ENCODE assay signal across 1 cellular context in the genomic region with DNA sequence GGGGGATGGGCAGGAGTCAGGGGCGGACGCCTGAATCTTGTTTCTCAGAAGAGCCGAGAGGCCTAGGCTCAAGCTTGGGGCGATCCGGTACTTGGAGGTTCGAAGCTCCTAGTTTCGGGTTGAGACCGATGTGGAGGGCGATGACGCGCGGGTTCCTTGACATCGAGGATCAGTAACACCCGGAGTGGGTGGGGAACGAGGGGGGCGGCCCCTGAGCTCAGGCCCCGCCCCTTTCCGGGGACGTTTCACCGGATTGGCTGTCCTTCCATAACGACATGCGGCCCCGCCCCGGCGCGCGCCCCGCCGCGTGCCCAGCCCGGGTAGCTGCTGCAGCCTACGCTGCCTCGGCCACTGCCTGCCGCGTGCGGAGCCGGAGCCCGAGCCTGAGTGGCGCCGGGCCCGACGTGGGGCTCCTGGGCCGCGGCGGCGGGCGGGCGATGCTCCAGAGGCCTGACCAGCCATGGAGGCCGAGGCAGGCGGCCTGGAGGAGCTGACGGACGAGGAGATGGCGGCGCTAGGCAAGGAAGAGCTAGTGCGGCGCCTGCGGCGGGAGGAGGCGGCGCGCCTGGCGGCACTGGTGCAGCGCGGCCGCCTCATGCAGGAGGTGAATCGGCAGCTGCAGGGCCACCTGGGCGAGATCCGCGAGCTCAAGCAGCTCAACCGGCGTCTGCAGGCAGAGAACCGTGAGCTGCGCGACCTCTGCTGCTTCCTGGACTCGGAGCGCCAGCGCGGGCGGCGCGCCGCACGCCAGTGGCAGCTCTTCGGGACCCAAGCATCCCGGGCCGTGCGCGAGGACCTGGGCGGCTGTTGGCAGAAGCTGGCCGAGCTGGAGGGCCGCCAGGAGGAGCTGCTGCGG.
TF ChIP-seq lines count a peak whose summit lies in the region.

A gene (plus strand): TSS at position 350 of the 856 bp plus-strand sequence. CDS start 111 bp downstream, at position 461.

TF ChIP-seq in K562, 482 proteins besides CTCF, POLR2A, EP300 and RAD21 (continued from another document and continues in another):
- TF ChIP-seq, protein P1, sequence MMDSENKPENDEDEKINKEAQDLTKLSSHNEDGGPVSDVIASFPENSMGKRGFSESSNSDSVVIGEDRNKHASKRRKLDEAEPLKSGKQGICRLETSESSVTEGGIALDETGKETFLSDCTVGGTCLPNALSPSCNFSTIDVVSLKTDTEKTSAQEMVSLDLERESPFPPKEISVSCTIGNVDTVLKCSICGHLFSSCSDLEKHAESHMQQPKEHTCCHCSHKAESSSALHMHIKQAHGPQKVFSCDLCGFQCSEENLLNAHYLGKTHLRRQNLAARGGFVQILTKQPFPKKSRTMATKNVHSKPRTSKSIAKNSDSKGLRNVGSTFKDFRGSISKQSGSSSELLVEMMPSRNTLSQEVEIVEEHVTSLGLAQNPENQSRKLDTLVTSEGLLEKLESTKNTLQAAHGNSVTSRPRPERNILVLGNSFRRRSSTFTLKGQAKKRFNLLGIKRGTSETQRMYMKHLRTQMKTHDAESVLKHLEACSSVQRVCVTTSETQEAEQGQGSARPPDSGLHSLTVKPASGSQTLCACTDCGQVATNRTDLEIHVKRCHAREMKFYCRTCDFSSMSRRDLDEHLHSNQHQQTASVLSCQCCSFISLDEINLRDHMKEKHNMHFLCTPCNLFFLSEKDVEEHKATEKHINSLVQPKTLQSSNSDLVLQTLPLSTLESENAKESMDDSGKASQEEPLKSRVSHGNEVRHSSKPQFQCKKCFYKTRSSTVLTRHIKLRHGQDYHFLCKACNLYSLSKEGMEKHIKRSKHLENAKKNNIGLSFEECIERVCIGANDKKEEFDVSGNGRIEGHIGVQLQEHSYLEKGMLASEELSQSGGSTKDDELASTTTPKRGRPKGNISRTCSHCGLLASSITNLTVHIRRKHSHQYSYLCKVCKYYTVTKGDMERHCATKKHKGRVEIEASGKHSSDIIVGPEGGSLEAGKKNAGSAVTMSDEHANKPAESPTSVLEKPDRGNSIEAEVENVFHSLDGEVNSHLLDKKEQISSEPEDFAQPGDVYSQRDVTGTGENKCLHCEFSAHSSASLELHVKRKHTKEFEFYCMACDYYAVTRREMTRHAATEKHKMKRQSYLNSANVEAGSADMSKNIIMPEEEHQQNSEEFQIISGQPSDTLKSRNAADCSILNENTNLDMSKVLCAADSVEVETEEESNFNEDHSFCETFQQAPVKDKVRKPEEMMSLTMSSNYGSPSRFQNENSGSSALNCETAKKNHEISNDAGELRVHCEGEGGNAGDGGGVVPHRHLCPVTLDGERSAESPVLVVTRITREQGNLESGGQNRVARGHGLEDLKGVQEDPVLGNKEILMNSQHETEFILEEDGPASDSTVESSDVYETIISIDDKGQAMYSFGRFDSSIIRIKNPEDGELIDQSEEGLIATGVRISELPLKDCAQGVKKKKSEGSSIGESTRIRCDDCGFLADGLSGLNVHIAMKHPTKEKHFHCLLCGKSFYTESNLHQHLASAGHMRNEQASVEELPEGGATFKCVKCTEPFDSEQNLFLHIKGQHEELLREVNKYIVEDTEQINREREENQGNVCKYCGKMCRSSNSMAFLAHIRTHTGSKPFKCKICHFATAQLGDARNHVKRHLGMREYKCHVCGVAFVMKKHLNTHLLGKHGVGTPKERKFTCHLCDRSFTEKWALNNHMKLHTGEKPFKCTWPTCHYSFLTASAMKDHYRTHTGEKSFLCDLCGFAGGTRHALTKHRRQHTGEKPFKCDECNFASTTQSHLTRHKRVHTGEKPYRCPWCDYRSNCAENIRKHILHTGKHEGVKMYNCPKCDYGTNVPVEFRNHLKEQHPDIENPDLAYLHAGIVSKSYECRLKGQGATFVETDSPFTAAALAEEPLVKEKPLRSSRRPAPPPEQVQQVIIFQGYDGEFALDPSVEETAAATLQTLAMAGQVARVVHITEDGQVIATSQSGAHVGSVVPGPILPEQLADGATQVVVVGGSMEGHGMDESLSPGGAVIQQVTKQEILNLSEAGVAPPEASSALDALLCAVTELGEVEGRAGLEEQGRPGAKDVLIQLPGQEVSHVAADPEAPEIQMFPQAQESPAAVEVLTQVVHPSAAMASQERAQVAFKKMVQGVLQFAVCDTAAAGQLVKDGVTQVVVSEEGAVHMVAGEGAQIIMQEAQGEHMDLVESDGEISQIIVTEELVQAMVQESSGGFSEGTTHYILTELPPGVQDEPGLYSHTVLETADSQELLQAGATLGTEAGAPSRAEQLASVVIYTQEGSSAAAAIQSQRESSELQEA (IDR thresholded peaks at IDR 0.05; ENCODE audit: low read depth) = no peak
- TF ChIP-seq, protein P2, sequence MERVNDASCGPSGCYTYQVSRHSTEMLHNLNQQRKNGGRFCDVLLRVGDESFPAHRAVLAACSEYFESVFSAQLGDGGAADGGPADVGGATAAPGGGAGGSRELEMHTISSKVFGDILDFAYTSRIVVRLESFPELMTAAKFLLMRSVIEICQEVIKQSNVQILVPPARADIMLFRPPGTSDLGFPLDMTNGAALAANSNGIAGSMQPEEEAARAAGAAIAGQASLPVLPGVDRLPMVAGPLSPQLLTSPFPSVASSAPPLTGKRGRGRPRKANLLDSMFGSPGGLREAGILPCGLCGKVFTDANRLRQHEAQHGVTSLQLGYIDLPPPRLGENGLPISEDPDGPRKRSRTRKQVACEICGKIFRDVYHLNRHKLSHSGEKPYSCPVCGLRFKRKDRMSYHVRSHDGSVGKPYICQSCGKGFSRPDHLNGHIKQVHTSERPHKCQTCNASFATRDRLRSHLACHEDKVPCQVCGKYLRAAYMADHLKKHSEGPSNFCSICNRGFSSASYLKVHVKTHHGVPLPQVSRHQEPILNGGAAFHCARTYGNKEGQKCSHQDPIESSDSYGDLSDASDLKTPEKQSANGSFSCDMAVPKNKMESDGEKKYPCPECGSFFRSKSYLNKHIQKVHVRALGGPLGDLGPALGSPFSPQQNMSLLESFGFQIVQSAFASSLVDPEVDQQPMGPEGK (CRISPR knock-in tag; IDR thresholded peaks at IDR 0.05; ENCODE audit: borderline replicate concordance) = no peak
- TF ChIP-seq CREB1 (IDR thresholded peaks at IDR 0.05) (peak; percentile 68), CREB1 (CRISPR knock-in tag; IDR thresholded peaks at IDR 0.05) (no peak; the same call in 1 of the 2 replicates), HDAC6 (IDR thresholded peaks at IDR 0.05; ENCODE audit: low read depth, low read length) (no peak), TCF7 (IDR thresholded peaks at IDR 0.05; ENCODE audit: borderline replicate concordance) (no peak), ZNF41 (CRISPR knock-in tag; conservative IDR thresholded peaks at IDR 0.05) (0 out of 2 replicates have a peak, but pooled peaks have one; percentile 57), BRF1 (IDR thresholded peaks at IDR 0.05; ENCODE audit: borderline replicate concordance, extremely low read depth, insufficient read length) (no peak), RBM15 (IDR thresholded peaks at IDR 0.05; ENCODE audit: insufficient read depth, low read length) (no peak), KDM2B (CRISPR knock-in tag; IDR thresholded peaks at IDR 0.05) (peak; percentile 5; the same call in 1 of the 2 replicates), ZNF239 (CRISPR knock-in tag; IDR thresholded peaks at IDR 0.05) (no peak), POLR2AphosphoS2 (IDR thresholded peaks at IDR 0.05; ENCODE audit: low read length) (no peak), SMAD3 (CRISPR knock-in tag; conservative IDR thresholded peaks at IDR 0.05) (no peak), GABPB2 (CRISPR knock-in tag; conservative IDR thresholded peaks at IDR 0.05) (no peak), NONO (IDR thresholded peaks at IDR 0.05; ENCODE audit: low read depth in 2 of 2, low read length in 1 of 2) (peak; percentile 92; a peak in 3 of 4 replicates), DMBX1 (CRISPR knock-in tag; IDR thresholded peaks at IDR 0.05; ENCODE audit: borderline replicate concordance) (peak; percentile 63; the same call in 1 of the 2 replicates), ZNF79 (CRISPR knock-in tag; IDR thresholded peaks at IDR 0.05; ENCODE audit: low read depth) (no peak)
- TF ChIP-seq, protein P3, sequence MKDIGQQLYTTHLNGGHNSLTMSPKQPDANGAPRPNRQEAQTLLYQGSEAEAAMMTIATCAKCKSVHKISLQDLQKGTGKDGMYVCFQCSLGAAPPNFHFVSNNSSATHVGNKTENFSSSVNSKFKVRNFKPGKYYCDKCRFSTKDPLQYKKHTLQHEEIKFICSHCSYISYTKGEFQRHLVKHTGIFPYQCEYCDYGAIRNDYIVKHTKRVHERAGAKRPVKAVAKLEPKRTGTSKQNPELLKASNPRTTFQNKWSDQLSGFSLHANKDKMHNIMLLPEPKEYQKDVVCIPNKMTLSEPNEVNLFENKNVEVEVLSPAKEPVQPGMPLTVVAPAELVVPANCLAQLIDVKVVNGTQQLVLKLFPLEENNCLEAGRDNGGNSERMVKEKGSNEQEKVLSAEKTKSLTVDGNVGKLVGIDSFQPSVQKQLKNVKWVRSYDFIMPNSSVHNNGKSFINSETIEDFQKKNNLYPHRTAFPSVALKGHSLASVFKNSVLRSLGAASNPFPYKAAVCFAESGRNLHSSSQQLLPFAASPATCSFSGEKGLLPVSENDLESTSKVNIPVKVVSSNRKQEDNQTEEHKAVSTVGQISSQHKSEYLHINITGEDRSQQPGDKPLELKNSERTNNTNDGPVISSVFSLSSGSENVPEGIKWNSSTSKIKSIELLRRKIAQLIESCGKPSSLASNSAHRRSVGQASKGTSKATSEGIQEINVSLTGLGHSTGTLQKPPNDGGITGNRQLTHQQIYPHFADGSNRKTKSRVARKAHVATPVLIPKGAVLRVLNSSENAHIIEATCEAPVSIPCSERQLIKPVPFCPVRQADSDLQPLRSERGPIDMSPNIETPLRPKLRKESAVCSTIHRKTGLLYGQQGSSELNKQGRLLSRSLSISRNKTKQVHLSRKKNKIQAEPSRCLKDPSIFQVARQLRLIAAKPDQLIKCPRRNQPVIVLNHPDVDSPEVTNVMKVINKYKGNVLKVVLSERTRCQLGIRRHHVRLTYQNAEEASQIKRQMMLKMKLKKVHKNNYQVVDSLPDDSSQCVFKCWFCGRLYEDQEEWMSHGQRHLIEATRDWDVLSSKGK (CRISPR knock-in tag; IDR thresholded peaks at IDR 0.05) = no peak
- TF ChIP-seq, protein P4, sequence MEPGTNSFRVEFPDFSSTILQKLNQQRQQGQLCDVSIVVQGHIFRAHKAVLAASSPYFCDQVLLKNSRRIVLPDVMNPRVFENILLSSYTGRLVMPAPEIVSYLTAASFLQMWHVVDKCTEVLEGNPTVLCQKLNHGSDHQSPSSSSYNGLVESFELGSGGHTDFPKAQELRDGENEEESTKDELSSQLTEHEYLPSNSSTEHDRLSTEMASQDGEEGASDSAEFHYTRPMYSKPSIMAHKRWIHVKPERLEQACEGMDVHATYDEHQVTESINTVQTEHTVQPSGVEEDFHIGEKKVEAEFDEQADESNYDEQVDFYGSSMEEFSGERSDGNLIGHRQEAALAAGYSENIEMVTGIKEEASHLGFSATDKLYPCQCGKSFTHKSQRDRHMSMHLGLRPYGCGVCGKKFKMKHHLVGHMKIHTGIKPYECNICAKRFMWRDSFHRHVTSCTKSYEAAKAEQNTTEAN (CRISPR knock-in tag; IDR thresholded peaks at IDR 0.05) = no peak
- TF ChIP-seq, protein P5, sequence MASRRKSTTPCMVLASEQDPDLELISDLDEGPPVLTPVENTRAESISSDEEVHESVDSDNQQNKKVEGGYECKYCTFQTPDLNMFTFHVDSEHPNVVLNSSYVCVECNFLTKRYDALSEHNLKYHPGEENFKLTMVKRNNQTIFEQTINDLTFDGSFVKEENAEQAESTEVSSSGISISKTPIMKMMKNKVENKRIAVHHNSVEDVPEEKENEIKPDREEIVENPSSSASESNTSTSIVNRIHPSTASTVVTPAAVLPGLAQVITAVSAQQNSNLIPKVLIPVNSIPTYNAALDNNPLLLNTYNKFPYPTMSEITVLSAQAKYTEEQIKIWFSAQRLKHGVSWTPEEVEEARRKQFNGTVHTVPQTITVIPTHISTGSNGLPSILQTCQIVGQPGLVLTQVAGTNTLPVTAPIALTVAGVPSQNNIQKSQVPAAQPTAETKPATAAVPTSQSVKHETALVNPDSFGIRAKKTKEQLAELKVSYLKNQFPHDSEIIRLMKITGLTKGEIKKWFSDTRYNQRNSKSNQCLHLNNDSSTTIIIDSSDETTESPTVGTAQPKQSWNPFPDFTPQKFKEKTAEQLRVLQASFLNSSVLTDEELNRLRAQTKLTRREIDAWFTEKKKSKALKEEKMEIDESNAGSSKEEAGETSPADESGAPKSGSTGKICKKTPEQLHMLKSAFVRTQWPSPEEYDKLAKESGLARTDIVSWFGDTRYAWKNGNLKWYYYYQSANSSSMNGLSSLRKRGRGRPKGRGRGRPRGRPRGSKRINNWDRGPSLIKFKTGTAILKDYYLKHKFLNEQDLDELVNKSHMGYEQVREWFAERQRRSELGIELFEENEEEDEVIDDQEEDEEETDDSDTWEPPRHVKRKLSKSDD (conservative IDR thresholded peaks at IDR 0.05; ENCODE audit: low read length) = no peak
- TF ChIP-seq, protein P6, sequence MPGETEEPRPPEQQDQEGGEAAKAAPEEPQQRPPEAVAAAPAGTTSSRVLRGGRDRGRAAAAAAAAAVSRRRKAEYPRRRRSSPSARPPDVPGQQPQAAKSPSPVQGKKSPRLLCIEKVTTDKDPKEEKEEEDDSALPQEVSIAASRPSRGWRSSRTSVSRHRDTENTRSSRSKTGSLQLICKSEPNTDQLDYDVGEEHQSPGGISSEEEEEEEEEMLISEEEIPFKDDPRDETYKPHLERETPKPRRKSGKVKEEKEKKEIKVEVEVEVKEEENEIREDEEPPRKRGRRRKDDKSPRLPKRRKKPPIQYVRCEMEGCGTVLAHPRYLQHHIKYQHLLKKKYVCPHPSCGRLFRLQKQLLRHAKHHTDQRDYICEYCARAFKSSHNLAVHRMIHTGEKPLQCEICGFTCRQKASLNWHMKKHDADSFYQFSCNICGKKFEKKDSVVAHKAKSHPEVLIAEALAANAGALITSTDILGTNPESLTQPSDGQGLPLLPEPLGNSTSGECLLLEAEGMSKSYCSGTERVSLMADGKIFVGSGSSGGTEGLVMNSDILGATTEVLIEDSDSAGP (CRISPR knock-in tag; IDR thresholded peaks at IDR 0.05) = no peak
- TF ChIP-seq, protein P7, sequence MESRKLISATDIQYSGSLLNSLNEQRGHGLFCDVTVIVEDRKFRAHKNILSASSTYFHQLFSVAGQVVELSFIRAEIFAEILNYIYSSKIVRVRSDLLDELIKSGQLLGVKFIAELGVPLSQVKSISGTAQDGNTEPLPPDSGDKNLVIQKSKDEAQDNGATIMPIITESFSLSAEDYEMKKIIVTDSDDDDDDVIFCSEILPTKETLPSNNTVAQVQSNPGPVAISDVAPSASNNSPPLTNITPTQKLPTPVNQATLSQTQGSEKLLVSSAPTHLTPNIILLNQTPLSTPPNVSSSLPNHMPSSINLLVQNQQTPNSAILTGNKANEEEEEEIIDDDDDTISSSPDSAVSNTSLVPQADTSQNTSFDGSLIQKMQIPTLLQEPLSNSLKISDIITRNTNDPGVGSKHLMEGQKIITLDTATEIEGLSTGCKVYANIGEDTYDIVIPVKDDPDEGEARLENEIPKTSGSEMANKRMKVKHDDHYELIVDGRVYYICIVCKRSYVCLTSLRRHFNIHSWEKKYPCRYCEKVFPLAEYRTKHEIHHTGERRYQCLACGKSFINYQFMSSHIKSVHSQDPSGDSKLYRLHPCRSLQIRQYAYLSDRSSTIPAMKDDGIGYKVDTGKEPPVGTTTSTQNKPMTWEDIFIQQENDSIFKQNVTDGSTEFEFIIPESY (CRISPR knock-in tag; IDR thresholded peaks at IDR 0.05) = no peak
